In genomic region chr3:101695779-101696372, GRCh38 we compare ENCODE assay signal across 8 cellular contexts. TPM values are rescaled to one million over a fixed set of nuclear protein-coding genes. Genes with fewer than 3 reads are reported as not detected.
DNase-seq lines count a peak whose midpoint lies in the region; TF ChIP-seq lines count a peak whose summit lies in the region.

No MANE protein-coding gene starts in this region.

- H3K4me3 ChIP-seq in OCI-LY3 (ENCODE audit: low read length), result no peak overlapping the region
- H3K4me3 ChIP-seq in epithelial cell of proximal tubule (ENCODE audit: low read depth, low read length), result no peak overlapping the region

- no peaks in the 10 kb centered on the region for H3K9me3 ChIP-seq in OCI-LY3 (ENCODE audit: insufficient read depth, low read length)

- no peaks in the 10 kb centered on the region for H3K36me3 ChIP-seq in OCI-LY3 (replicated peaks; ENCODE audit: low read depth, low read length)

- peaks cover 11% of the 10 kb centered on the region for H3K4me1 ChIP-seq in OCI-LY3 (ENCODE audit: low read length)

- H3K4me2 ChIP-seq in OCI-LY3 (ENCODE audit: low read length), result no peak overlapping the region

- no peak overlapping the region for H3K9ac ChIP-seq in OCI-LY3 (ENCODE audit: low read length)

- no peak overlapping the region for H2AFZ ChIP-seq in OCI-LY3 (ENCODE audit: low read depth, low read length)

- TF ChIP-seq CTCF in OCI-LY3 (IDR thresholded peaks at IDR 0.05; ENCODE audit: low read depth, low read length) (peak; percentile 72), epithelial cell of proximal tubule (conservative IDR thresholded peaks at IDR 0.05; ENCODE audit: low read depth, low read length) (peak; percentile 68)

- no peaks in the 10 kb centered on the region for H4K20me1 ChIP-seq in OCI-LY3 (ENCODE audit: insufficient read depth, low read length)

- no peaks in the 10 kb centered on the region for H3K79me2 ChIP-seq in OCI-LY3 (ENCODE audit: low read length)

- H3K27me3 ChIP-seq in OCI-LY3 (ENCODE audit: low read depth, low read length), result no peaks in the 10 kb centered on the region

- DNase-seq in GM03348 (ENCODE audit: low spot score), result peak; percentile 16
- DNase-seq in epithelial cell of proximal tubule (ENCODE audit: low read depth), result no peak
- peak; percentile 89 for DNase-seq in pons (ENCODE audit: low spot score)
- DNase-seq in KG1 (lab: John Stamatoyannopoulos, UW), result no peak
- DNase-seq in NCI-H146 treated with DMSO at 0.1 percent for 48 hours (lab: John Stamatoyannopoulos, UW; ENCODE audit: unreplicated experiment), result no peak
- no peak for DNase-seq in hippocampal formation (lab: John Stamatoyannopoulos, UW)
- no peak for DNase-seq in NK-92 treated with Interleukin-12 subunit alpha and Interleukin-12 subunit beta, amount 100 ng/mL, for 24 hours (lab: John Stamatoyannopoulos, UW)

- H3K27ac ChIP-seq in OCI-LY3 (ENCODE audit: low read length), result no peak overlapping the region

RNA-seq across cellular contexts. Expression of gene RPL24, which starts 9.4 kb away (rescaled TPM):
- 2,026 and 2,298 TPM in 2 replicates for total RNA-seq in epithelial cell of proximal tubule

RNA-seq across cellular contexts. Expression of gene ZBTB11, which starts 18.9 kb away (rescaled TPM):
- 11.8 and 12.8 TPM in 2 replicates for total RNA-seq in epithelial cell of proximal tubule

RNA-seq across cellular contexts. Expression of gene CEP97, which starts 28.5 kb away (rescaled TPM):
- total RNA-seq in epithelial cell of proximal tubule, result 7.9 and 9.3 TPM in 2 replicates

Comparison
In these comparisons a context has a peak if more than half of its experiments do, and no peak if none do; other contexts are left out.
1. DNase-seq: peak in GM03348 (single experiment) and pons (single experiment); none in epithelial cell of proximal tubule (single experiment), KG1 (single experiment), NCI-H146 treated with DMSO at 0.1 percent for 48 hours (single experiment), hippocampal formation (0 of 2) and NK-92 treated with Interleukin-12 subunit alpha and Interleukin-12 subunit beta, amount 100 ng/mL, for 24 hours (single experiment).